In the genomic region with DNA sequence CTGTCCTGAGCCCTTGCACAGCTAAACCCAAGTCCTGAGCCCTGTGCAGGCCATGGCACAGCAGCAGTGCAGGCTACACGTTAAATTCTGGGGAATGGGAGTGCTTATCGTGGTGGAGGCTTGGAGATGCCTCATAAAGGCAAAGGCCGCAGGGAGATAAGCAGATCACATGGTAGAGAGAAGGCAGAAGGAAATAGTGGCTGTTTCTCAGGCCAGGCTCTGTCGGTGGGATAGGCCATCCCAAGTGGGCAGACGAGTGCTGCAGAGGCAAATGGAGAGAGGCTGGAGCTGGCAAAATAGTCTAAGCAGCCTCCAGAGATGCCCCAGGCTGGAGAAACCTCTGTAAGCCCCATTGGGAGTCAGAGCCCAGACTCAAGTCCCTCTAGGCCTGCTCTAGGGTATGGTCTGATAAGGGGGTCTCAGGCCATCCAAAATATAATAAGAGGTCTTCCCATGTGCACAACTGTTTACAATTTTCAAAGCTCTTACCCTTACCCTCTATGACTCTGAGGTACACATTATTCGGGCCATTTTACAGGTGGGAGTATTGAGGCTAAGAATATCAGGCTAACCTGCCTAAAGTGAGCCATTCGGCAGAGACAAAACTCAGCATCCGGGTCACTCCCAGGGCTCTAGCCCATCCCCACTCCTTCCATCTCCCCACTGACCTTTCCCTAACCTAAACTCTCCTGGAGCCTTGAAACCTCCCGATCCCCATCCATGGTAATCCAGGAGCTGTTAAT, we compare ENCODE assay signal across 17 cellular contexts.
"Had no signal": no experiment of that assay in that cellular context is flagged by ENCODE, and none has a peak within 500 bp of the region (broad histone marks: within the 10 kb centered on the region; RNA-seq: fewer than 3 reads in every experiment).

No MANE protein-coding gene starts in this region.

- H3K9me3 ChIP-seq: body of pancreas, left lung, psoas muscle, testis had no signal

- H3K36me3 ChIP-seq: left lung had no signal

- ATAC-seq: activated CD8-positive, alpha-beta memory T cell treated with anti-CD3 and anti-CD28 coated beads, Interleukin-2, amount 10 ng/mL, durations not matched to agents 7 days and 5 days; body of pancreas; left lung; psoas muscle; right cardiac atrium had no signal

- H3K27ac ChIP-seq: body of pancreas, epithelial cell of prostate, left lung, psoas muscle, skin epidermis, testis had no signal

- DNase-seq: activated B cell treated with CpG ODN at 0.5 μM for 24 hours; activated CD4-positive, alpha-beta memory T cell treated with anti-CD3 and anti-CD28 coated beads, Interleukin-2, amount 10 ng/mL, durations not matched to agents 7 days and 5 days; activated CD4-positive, alpha-beta T cell treated with anti-CD3 and anti-CD28 coated beads for 4 hours; activated CD8-positive, alpha-beta memory T cell treated with anti-CD3 and anti-CD28 coated beads, Interleukin-2, amount 10 ng/mL, durations not matched to agents 7 days and 5 days; activated naive CD8-positive, alpha-beta T cell treated with anti-CD3 and anti-CD28 coated beads, Interleukin-2, amount 10 ng/mL, durations not matched to agents 7 days and 5 days; body of pancreas; foreskin melanocyte; glutamatergic neuron; hypothalamus; left lung; midbrain; psoas muscle; right cardiac atrium; stimulated activated CD4-positive, alpha-beta T cell treated with anti-CD3 and anti-CD28 coated beads, Interleukin-4, amount 100 ng/mL, for 1 hour; testis had no signal

- H3K4me1 ChIP-seq: psoas muscle had no signal

- H3K4me3 ChIP-seq: body of pancreas, left lung, psoas muscle, skin epidermis, testis had no signal

- H3K27me3 ChIP-seq: body of pancreas, left lung, testis had no signal
